1 cellular context compared by ENCODE assay signal in genomic region chr2:119703526-119703925, GRCh38.
TF ChIP-seq lines count a peak whose summit lies in the region.

No MANE protein-coding gene starts in this region.

TF ChIP-seq in GM23338, 12 proteins besides CTCF, POLR2A, EP300 and RAD21 (continued from another document):
- TF ChIP-seq REST (IDR thresholded peaks at IDR 0.05; ENCODE audit: unreplicated experiment) = no peak
- TF ChIP-seq EZH2 (IDR thresholded peaks at IDR 0.05; ENCODE audit: low read depth, unreplicated experiment) = no peak
